8 cellular contexts compared by ENCODE assay signal in the genomic region with DNA sequence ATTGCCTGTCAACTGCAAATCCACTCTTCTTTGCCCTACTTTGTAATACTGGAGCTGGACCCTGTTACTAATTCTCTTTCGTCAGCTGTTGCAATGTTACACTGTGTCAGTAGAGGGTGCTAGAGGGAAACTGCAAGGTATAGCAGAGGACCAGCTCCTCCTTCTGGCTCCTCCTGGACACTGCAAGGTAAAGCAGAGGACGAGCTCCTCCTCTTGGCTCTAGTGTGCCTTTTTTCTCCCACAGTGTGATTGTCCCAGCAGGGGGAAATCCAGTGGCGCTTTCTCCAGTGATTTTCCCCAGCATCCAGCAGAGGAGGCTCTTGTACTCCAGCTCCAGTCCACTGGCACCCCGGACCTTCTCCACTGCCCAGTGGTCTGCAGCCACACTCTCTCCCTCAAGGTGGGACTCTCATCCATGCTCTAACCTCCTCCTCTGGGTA.
A peak's percentile ranks its signal among the peaks of the same experiment; 100 is the strongest.
DNase-seq lines count a peak whose midpoint lies in the region; ATAC-seq and TF ChIP-seq lines count a peak whose summit lies in the region.

No MANE protein-coding gene starts in this region.

- no peak overlapping the region for H3K14ac ChIP-seq in H9 (ENCODE audit: insufficient read depth, low read length)

- H3K27me3 ChIP-seq in H9 (ENCODE audit: insufficient read depth, low read length) (no peaks in the 10 kb centered on the region), Loucy (ENCODE audit: insufficient read depth, low read length, poor library complexity, severe bottlenecking) (no peaks in the 10 kb centered on the region), thoracic aorta (replicated peaks; ENCODE audit: insufficient read depth) (no peaks in the 10 kb centered on the region)

- H3K36me3 ChIP-seq in Loucy (ENCODE audit: insufficient read depth, low read length): no peaks in the 10 kb centered on the region
- H3K36me3 ChIP-seq in thoracic aorta: no peaks in the 10 kb centered on the region

- no peaks in the 10 kb centered on the region for H3K9me2 ChIP-seq in Loucy (replicated peaks; ENCODE audit: low read depth, low read length)

- no peak overlapping the region for H3K4me3 ChIP-seq in Loucy (ENCODE audit: low read length, poor library complexity, severe bottlenecking)
- H3K4me3 ChIP-seq in fibroblast of villous mesenchyme (ENCODE audit: low read depth, low read length): no peak overlapping the region
- H3K4me3 ChIP-seq in thoracic aorta: no peak overlapping the region

- no peak overlapping the region for H4K91ac ChIP-seq in H9 (ENCODE audit: insufficient read length, low read depth, low read length)

- no peak overlapping the region for H2AK5ac ChIP-seq in H9 (ENCODE audit: insufficient read length, low read length)

- H3K27me3 Mint-ChIP-seq in H9 (ENCODE audit: low read depth): no peaks in the 10 kb centered on the region

- H3K9me3 ChIP-seq in H9 (ENCODE audit: control insufficient read depth, low read depth, low read length): no peaks in the 10 kb centered on the region
- H3K9me3 ChIP-seq in Loucy (ENCODE audit: insufficient read depth, low read depth, low read length): no peaks in the 10 kb centered on the region
- H3K9me3 ChIP-seq in thoracic aorta: no peaks in the 10 kb centered on the region

- no peaks in the 10 kb centered on the region for H3K79me1 ChIP-seq in H9 (ENCODE audit: insufficient read depth, low read depth, low read length, poor library complexity, severe bottlenecking)

- H3K27ac ChIP-seq in H9 (ENCODE audit: insufficient read length, low read depth, low read length): no peak overlapping the region
- H3K27ac ChIP-seq in thoracic aorta: no peak overlapping the region

- no peak overlapping the region for H3T11ph ChIP-seq in H9 (ENCODE audit: low read length)

- H3K4me3 Mint-ChIP-seq in H9: no peak overlapping the region

- TF ChIP-seq CTCF in H9 (conservative IDR thresholded peaks at IDR 0.05): peak; percentile 100
- TF ChIP-seq CTCF in Loucy (conservative IDR thresholded peaks at IDR 0.05; ENCODE audit: low read length): peak; percentile 100; the same call in 1 of the 2 replicates
- TF ChIP-seq CTCF in fibroblast of villous mesenchyme (IDR thresholded peaks at IDR 0.05; ENCODE audit: insufficient read depth, low read depth, low read length): peak; percentile 100
- peak; percentile 95 for TF ChIP-seq CTCF in thoracic aorta (IDR thresholded peaks at IDR 0.05)

- H4K20me1 ChIP-seq in H9 (ENCODE audit: control insufficient read depth, insufficient read depth, insufficient read length) (no peaks in the 10 kb centered on the region), Loucy (ENCODE audit: insufficient read depth, low read length, poor library complexity, severe bottlenecking) (no peaks in the 10 kb centered on the region)

- H2BK5ac ChIP-seq in H9 (ENCODE audit: insufficient read length, low read length): no peak overlapping the region

- no peak overlapping the region for H2BK20ac ChIP-seq in H9 (ENCODE audit: low read depth, low read length, poor library complexity, severe bottlenecking)

- no peak overlapping the region for H3K4me2 ChIP-seq in H9 (ENCODE audit: insufficient read depth, insufficient read length, low read length)
- H3K4me2 ChIP-seq in Loucy (ENCODE audit: low read depth, low read length, poor library complexity, severe bottlenecking): no peak overlapping the region

- no peak overlapping the region for H3K9ac ChIP-seq in H9 (ENCODE audit: extremely low read depth, insufficient read length, low read length)
- no peak overlapping the region for H3K9ac ChIP-seq in Loucy (ENCODE audit: low read depth, low read length, poor library complexity, severe bottlenecking)

- no peaks in the 10 kb centered on the region for H3K23me2 ChIP-seq in H9 (ENCODE audit: insufficient read length, low read depth, low read length, poor library complexity, severe bottlenecking)

- H3K23ac ChIP-seq in H9 (ENCODE audit: insufficient read length, low read depth, low read length): no peak overlapping the region

- peaks cover 0 to 11% (median 10%) of the 10 kb centered on the region in 3 experiments; a peak in 5 of 7 replicates for H3K36me3 Mint-ChIP-seq in H9 (ENCODE audit: insufficient read depth in 1 of 3, low read depth in 3 of 3)

- H3K18ac ChIP-seq in H9 (ENCODE audit: insufficient read length, low read depth, low read length): no peak overlapping the region

- H3K27ac Mint-ChIP-seq in H9: no peak overlapping the region

- no peak overlapping the region for H2BK12ac ChIP-seq in H9 (ENCODE audit: insufficient read length, low read depth, low read length)

- H3K4me1 Mint-ChIP-seq in H9: no peaks in the 10 kb centered on the region

- H3K4me1 ChIP-seq in H9 (ENCODE audit: insufficient read depth, low read length): no peaks in the 10 kb centered on the region
- H3K4me1 ChIP-seq in Loucy (ENCODE audit: insufficient read depth, low read length, poor library complexity, severe bottlenecking): no peaks in the 10 kb centered on the region
- peaks cover 0 to 21% of the 10 kb centered on the region in 2 donors for H3K4me1 ChIP-seq in thoracic aorta (ENCODE audit: control insufficient read depth in 1 of 2, low read depth in 2 of 2)

- H2AFZ ChIP-seq in H9 (ENCODE audit: low read length): no peak overlapping the region
- H2AFZ ChIP-seq in Loucy (ENCODE audit: low read length): no peak overlapping the region

- H2BK15ac ChIP-seq in H9 (ENCODE audit: low read depth, low read length): no peak overlapping the region

- H4K5ac ChIP-seq in H9 (ENCODE audit: insufficient read length, low read depth, low read length): no peak overlapping the region

- H3K79me2 ChIP-seq in H9 (ENCODE audit: insufficient read depth, low read length) (no peaks in the 10 kb centered on the region), Loucy (ENCODE audit: insufficient read depth, low read length) (no peaks in the 10 kb centered on the region)

- peaks cover 15 to 21% of the 10 kb centered on the region in 2 experiments for H3K9me3 Mint-ChIP-seq in H9

- no peak overlapping the region for H3K56ac ChIP-seq in H9 (ENCODE audit: insufficient read length, low read depth, low read length)

- peak; percentile 57 for ATAC-seq in thoracic aorta (ENCODE audit: insufficient number of reproducible peaks, low FRiP score, low read depth)

- H3F3A ChIP-seq in Loucy (ENCODE audit: low read depth): no peaks in the 10 kb centered on the region

- H2BK120ac ChIP-seq in H9 (ENCODE audit: low read depth, low read length, poor library complexity, severe bottlenecking): no peak overlapping the region

- H3K4ac ChIP-seq in H9 (ENCODE audit: low read depth, low read length): no peak overlapping the region

- DNase-seq in GDM1 (lab: John Stamatoyannopoulos, UW) (peak; percentile 77), H9 (peak; percentile 91), RPMI8226 (peak; percentile 92), activated T-helper 1 cell treated with Interleukin-2 at 50 U/mL for 16 hours (ENCODE audit: low read depth) (peak; percentile 62), fibroblast of villous mesenchyme (ENCODE audit: low read depth) (peak; percentile 87), nucleus accumbens (lab: John Stamatoyannopoulos, UW) (peak in 49 of 56 donors; percentile 4 to 86 (median 44)), thoracic aorta (ENCODE audit: low spot score) (peak; percentile 72)

- WGBS in H9 (ENCODE audit: extremely low coverage, insufficient read length, low lambda C conversion rate): no CpG with 5 or more reads among the region's 4 CpGs

- no peak overlapping the region for H4K8ac ChIP-seq in H9 (replicated peaks; ENCODE audit: insufficient read length, low read depth, low read length)
